8 cellular contexts compared by ENCODE assay signal in genomic region chr11:369336-370018, GRCh38. TPM values are rescaled to one million over a fixed set of nuclear protein-coding genes. Genes with fewer than 3 reads are reported as not detected.
DNase-seq lines count a peak whose midpoint lies in the region; ATAC-seq and TF ChIP-seq lines count a peak whose summit lies in the region.

Gene B4GALNT4, plus strand, starts transcription at chr11:369499. Its CDS starts 305 bp downstream, at chr11:369804.

- H3K4me1 ChIP-seq in uterus: no peaks in the 10 kb centered on the region

- DNase-seq in Daoy (ENCODE audit: low read depth) (peak; percentile 42), NCI-H2196 treated with DMSO at 0.1 percent for 48 hours (lab: John Stamatoyannopoulos, UW; ENCODE audit: unreplicated experiment) (peak; percentile 19), brain microvascular endothelial cell (no peak), left kidney (ENCODE audit: low read depth, low spot score) (peak; percentile 79), uterus (no peak), GM13977 (ENCODE audit: low spot score) (no peak), NK-92 (lab: John Stamatoyannopoulos, UW; ENCODE audit: unreplicated experiment) (no peak)

- intact Hi-C loops in uterus (cut with DNase I; ENCODE audit: low total_unique reads): loop anchor here (5.0 to 10.0 kb wide), 2 partner anchors 77 to 165 kb away; partner anchors contain the start of genes BET1L and RIC8A

- H3K27ac ChIP-seq in brain microvascular endothelial cell (no peak within 1 kb of the TSS), uterus (peak within 1 kb of the TSS in 1 of 2 donors; percentile 66)

- in situ Hi-C loops in brain microvascular endothelial cell (cut with HindIII; ENCODE audit: low pct_ligation_motif_present, low sequenced_read_pairs) (no loop called here), GM13977 (cut with MboI; ENCODE audit: low pct_unique_long_range_greater_than_20kb, low sequenced_read_pairs, unreplicated experiment) (no loop called here)

- H3K36me3 ChIP-seq in brain microvascular endothelial cell (replicated peaks) (no peaks in the 10 kb centered on the region), uterus (no peaks in the 10 kb centered on the region)

- peaks cover 33% of the 10 kb centered on the region for H3K27me3 ChIP-seq in brain microvascular endothelial cell (replicated peaks)
- H3K27me3 ChIP-seq in uterus: peaks cover 0 to 4% of the 10 kb centered on the region in 2 donors

- ATAC-seq in HG03520 (IDR thresholded peaks at IDR 0.05; ENCODE audit: unreplicated experiment): no peak

- H3K4me3 ChIP-seq in brain microvascular endothelial cell (ENCODE audit: low read depth, low read length): peak within 1 kb of the TSS; percentile 31
- peak within 1 kb of the TSS; percentile 11 to 40 for H3K4me3 ChIP-seq in uterus

- no peaks in the 10 kb centered on the region for H3K9me3 ChIP-seq in uterus

- TF ChIP-seq CTCF in brain microvascular endothelial cell (IDR thresholded peaks at IDR 0.05; ENCODE audit: low read depth, low read length, missing control alignments) (no peak), uterus (IDR thresholded peaks at IDR 0.05) (no peak), GM13977 (IDR thresholded peaks at IDR 0.05; ENCODE audit: extremely low read depth, insufficient read depth, missing control alignments) (no peak)

- TF ChIP-seq POLR2A in uterus (IDR thresholded peaks at IDR 0.05): no peak

RNA-seq across cellular contexts. Expression of gene B4GALNT4, which starts in this region (rescaled TPM):
- total RNA-seq in Daoy (2014; rRNA removed; shearing (Covaris generic)): 3.0 and 4.9 TPM in 2 replicates
- 10 to 100 TPM in 2 of 4 donors, 1 to 10 TPM in 2; 1.8 to 39.7 (median 19.9) TPM for total RNA-seq in uterus

Comparison
In these comparisons a context has a peak if more than half of its experiments do, and no peak if none do; other contexts are left out.
1. DNase-seq: peak in Daoy (single experiment), NCI-H2196 treated with DMSO at 0.1 percent for 48 hours (single experiment) and left kidney (single experiment); none in brain microvascular endothelial cell (single experiment), uterus (0 of 2), GM13977 (single experiment) and NK-92 (single experiment).